ENCODE assay signal across 8 cellular contexts in the genomic region with DNA sequence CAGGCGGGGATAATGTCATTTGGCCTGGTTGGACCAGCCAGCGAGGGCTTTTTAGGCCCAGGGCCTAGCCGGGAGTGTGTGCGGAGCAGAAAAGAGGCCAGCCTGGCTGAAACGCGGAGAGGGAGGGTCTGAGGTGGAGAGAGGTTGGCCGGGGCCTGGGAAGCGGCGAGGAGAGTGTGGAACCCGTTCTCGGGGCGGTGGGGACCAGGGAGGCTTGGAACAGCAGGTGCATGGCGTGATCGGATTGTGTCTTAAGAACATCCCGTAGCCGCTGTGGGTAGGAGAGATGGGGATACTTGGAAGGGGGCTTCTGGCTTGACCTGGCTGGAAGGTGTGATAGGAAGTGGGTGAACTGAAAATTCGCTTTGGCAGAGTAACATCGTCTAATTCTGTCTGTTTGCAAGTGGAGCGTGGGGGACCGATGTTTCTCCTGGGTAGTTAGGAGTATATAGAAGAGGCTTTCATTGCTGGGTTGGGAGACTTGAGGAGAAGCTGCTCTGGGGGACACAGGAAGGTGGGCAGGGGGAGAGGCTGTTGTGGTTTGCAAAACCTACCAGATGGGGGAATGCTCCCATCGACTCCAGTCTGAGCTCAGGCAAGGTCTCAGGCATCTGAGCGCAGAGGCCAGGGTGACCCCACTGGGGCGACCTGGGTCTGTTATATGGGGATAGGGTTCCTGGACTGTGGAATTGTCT. TPM values are rescaled to one million over a fixed set of nuclear protein-coding genes. Genes with fewer than 3 reads are reported as not detected.
DNase-seq lines count a peak whose midpoint lies in the region; FAIRE-seq and TF ChIP-seq lines count a peak whose summit lies in the region.

No MANE protein-coding gene starts in this region.

- no peaks in the 10 kb centered on the region for H3K79me2 ChIP-seq in astrocyte (ENCODE audit: insufficient read depth, low read length)

- H3K4me1 ChIP-seq in astrocyte (ENCODE audit: insufficient read depth, low read length) (no peaks in the 10 kb centered on the region), tibial nerve (peaks cover 0 to 34% (median 9%) of the 10 kb centered on the region in 4 donors)

- H3K9me3 Mint-ChIP-seq in astrocyte (ENCODE audit: unreplicated experiment): no peaks in the 10 kb centered on the region

- H4K20me1 ChIP-seq in astrocyte (ENCODE audit: insufficient read depth, low read length): no peaks in the 10 kb centered on the region

- peak overlapping the region; percentile 46 for H3K9ac ChIP-seq in astrocyte (ENCODE audit: low read length)

- intact Hi-C loops in lower leg skin (cut with DNase I; ENCODE audit: low total_unique reads): no loop called here

- peaks cover 4% of the 10 kb centered on the region for H3K36me3 Mint-ChIP-seq in astrocyte (ENCODE audit: low read depth, unreplicated experiment)

- WGBS in lower leg skin, 2 donors: 20 to 25% methylated on average over 23 of the region's 23 CpGs
- WGBS in tibial nerve, 2 donors: 20 to 21% methylated on average over 23 of the region's 23 CpGs

- peak overlapping the region; percentile 65 for H3K4me2 ChIP-seq in astrocyte (ENCODE audit: low read length)

- H3K4me3 ChIP-seq in H7 (ENCODE audit: insufficient read depth, low read depth, low read length) (peak overlapping the region; percentile 91), astrocyte (ENCODE audit: insufficient read depth, low read depth, low read length) (peak overlapping the region; percentile 23), lower leg skin (ENCODE audit: low read depth, poor library complexity, severe bottlenecking) (peak overlapping the region; percentile 71), tibial nerve (peak overlapping the region; percentile 66 to 91 (median 81))

- H3K27me3 Mint-ChIP-seq in astrocyte (ENCODE audit: low read depth, unreplicated experiment): peaks cover 18% of the 10 kb centered on the region

- peak overlapping the region; percentile 75 for H2AFZ ChIP-seq in astrocyte (ENCODE audit: low read depth, low read length)

- H3K4me3 Mint-ChIP-seq in astrocyte (ENCODE audit: unreplicated experiment): peak overlapping the region; percentile 95

- TF ChIP-seq CTCF in C4-2B (conservative IDR thresholded peaks at IDR 0.05): no peak
- no peak for TF ChIP-seq CTCF in astrocyte (IDR thresholded peaks at IDR 0.05; ENCODE audit: insufficient read depth, low read depth, low read length)
- TF ChIP-seq CTCF in lower leg skin (IDR thresholded peaks at IDR 0.05): no peak
- no peak for TF ChIP-seq CTCF in tibial nerve (IDR thresholded peaks at IDR 0.05)

- H3K36me3 ChIP-seq in H7 (replicated peaks; ENCODE audit: control insufficient read depth, insufficient read depth, low read length): peaks cover 12% of the 10 kb centered on the region
- H3K36me3 ChIP-seq in astrocyte (ENCODE audit: insufficient read depth, low read length): no peaks in the 10 kb centered on the region
- H3K36me3 ChIP-seq in tibial nerve: peaks cover 0 to 4% (median 0%) of the 10 kb centered on the region in 3 donors

- H3K9me3 ChIP-seq in astrocyte (ENCODE audit: insufficient read depth, low read depth, low read length) (no peaks in the 10 kb centered on the region), tibial nerve (no peaks in the 10 kb centered on the region)

- H3K27me3 ChIP-seq in H7 (ENCODE audit: control insufficient read depth, insufficient read depth, low read length) (no peaks in the 10 kb centered on the region), astrocyte (ENCODE audit: insufficient read depth, low read length) (peaks cover 4% of the 10 kb centered on the region), tibial nerve (no peaks in the 10 kb centered on the region)

- DNase-seq in H7 (peak; percentile 72), astrocyte (ENCODE audit: low read depth) (no peak), lower leg skin (ENCODE audit: low spot score in 2 of 2) (no peak), tibial nerve (ENCODE audit: low spot score in 2 of 2) (no peak), globus pallidus (ENCODE audit: low spot score) (no peak), NCI-H1930 (lab: John Stamatoyannopoulos, UW) (no peak), HCEC 1CT (no peak)

- TF ChIP-seq POLR2A in lower leg skin (IDR thresholded peaks at IDR 0.05) (no peak), tibial nerve (IDR thresholded peaks at IDR 0.05) (no peak)

- peak overlapping the region; percentile 83 for H3K27ac Mint-ChIP-seq in astrocyte (ENCODE audit: unreplicated experiment)

- peaks cover 6% of the 10 kb centered on the region for H3K4me1 Mint-ChIP-seq in astrocyte (ENCODE audit: low read depth, unreplicated experiment)

- no peak for TF ChIP-seq EP300 in tibial nerve (IDR thresholded peaks at IDR 0.05)

- no peak for FAIRE-seq in astrocyte (lab: Jason Lieb, UNC)

- H3K27ac ChIP-seq in C4-2B: peak overlapping the region; percentile 75
- no peak overlapping the region for H3K27ac ChIP-seq in astrocyte (ENCODE audit: low read depth, low read length)
- H3K27ac ChIP-seq in tibial nerve: peak overlapping the region; percentile 81 to 94 (median 89)

RNA-seq across cellular contexts. Expression of a gene that starts 0.9 kb away (rescaled TPM):
- 116 and 117 TPM in 2 replicates for total RNA-seq in H7 (2014; rRNA removed; shearing (Covaris generic))
- total RNA-seq in astrocyte (13.3 and 15.7 TPM in 2 replicates), lower leg skin (100 to 1,000 TPM; 104 to 106 (median 105) TPM), tibial nerve (10 to 100 TPM; 56.9 to 73.5 (median 67.1) TPM)

Comparison
In these comparisons a context has a peak if more than half of its experiments do, and no peak if none do; other contexts are left out.
1. H3K4me3 ChIP-seq: peak in every context shown above with its lines; median percentile 91 in H7; 81 in tibial nerve; 71 in lower leg skin; 23 in astrocyte.